ENCODE assay signal across 8 cellular contexts in genomic region chr5:116573279-116573616, GRCh38. TPM values are rescaled to one million over a fixed set of nuclear protein-coding genes. Genes with fewer than 3 reads are reported as not detected.
DNase-seq lines count a peak whose midpoint lies in the region; ATAC-seq, FAIRE-seq and TF ChIP-seq lines count a peak whose summit lies in the region.

No MANE protein-coding gene starts in this region.

- H3K4me2 ChIP-seq in Karpas-422 (ENCODE audit: low read depth, low read length, poor library complexity, severe bottlenecking): no peak overlapping the region

- peaks cover 28% of the 10 kb centered on the region for H3K27me3 ChIP-seq in gastroesophageal sphincter
- H3K27me3 ChIP-seq in ovary: no peaks in the 10 kb centered on the region
- H3K27me3 ChIP-seq in Karpas-422 (ENCODE audit: low read length): no peaks in the 10 kb centered on the region

- H4K20me1 ChIP-seq in Karpas-422 (ENCODE audit: insufficient read depth, low read depth, low read length): peaks cover 7% of the 10 kb centered on the region; the same call in 1 of the 2 replicates

- ATAC-seq in gastroesophageal sphincter: peak; percentile 2

- H3K4me1 ChIP-seq in gastroesophageal sphincter (peaks cover 0 to 54% (median 5%) of the 10 kb centered on the region in 3 donors), ovary (ENCODE audit: insufficient read depth) (peaks cover 2% of the 10 kb centered on the region), Karpas-422 (ENCODE audit: low read length) (peaks cover 55% of the 10 kb centered on the region)

- H3K36me3 ChIP-seq in gastroesophageal sphincter (no peaks in the 10 kb centered on the region), ovary (no peaks in the 10 kb centered on the region), Karpas-422 (ENCODE audit: insufficient read depth, low read length) (no peaks in the 10 kb centered on the region)

- TF ChIP-seq EP300 in gastroesophageal sphincter (IDR thresholded peaks at IDR 0.05) (no peak), ovary (IDR thresholded peaks at IDR 0.05) (no peak)

- FAIRE-seq in H54 (lab: Jason Lieb, UNC): no peak

- TF ChIP-seq CTCF in gastroesophageal sphincter (IDR thresholded peaks at IDR 0.05): no peak
- TF ChIP-seq CTCF in ovary (IDR thresholded peaks at IDR 0.05): no peak

- H3K9ac ChIP-seq in Karpas-422 (ENCODE audit: low read length): no peak overlapping the region

- no CpG with 5 or more reads among the region's 30 CpGs for WGBS in gastroesophageal sphincter (ENCODE audit: low coverage in 1 of 2), 2 donors
- 0 to 1% (median 1%) methylated on average over 15 to 30 of the region's 30 CpGs for WGBS in ovary, 3 donors

- H2AFZ ChIP-seq in Karpas-422 (ENCODE audit: low read length): no peak overlapping the region

- H3K9me2 ChIP-seq in Karpas-422 (replicated peaks; ENCODE audit: insufficient read depth, low read length): no peaks in the 10 kb centered on the region

- H3K4me3 ChIP-seq in gastroesophageal sphincter (peak overlapping the region; percentile 63 to 78), ovary (peak overlapping the region; percentile 71), Karpas-422 (ENCODE audit: low read length) (no peak overlapping the region)

- intact Hi-C loops in ovary (cut with DNase I): no loop called here

- H3K79me2 ChIP-seq in Karpas-422 (ENCODE audit: low read length): no peaks in the 10 kb centered on the region

- H3K27ac ChIP-seq in gastroesophageal sphincter (peak overlapping the region in 3 of 4 donors; percentile 34 to 81 (median 80)), ovary (peak overlapping the region in 1 of 2 donors; percentile 88), Karpas-422 (ENCODE audit: low read length) (no peak overlapping the region)

- H3K9me3 ChIP-seq in gastroesophageal sphincter: no peaks in the 10 kb centered on the region
- no peaks in the 10 kb centered on the region for H3K9me3 ChIP-seq in ovary
- no peaks in the 10 kb centered on the region for H3K9me3 ChIP-seq in Karpas-422 (ENCODE audit: low read length)

- TF ChIP-seq POLR2A in gastroesophageal sphincter (IDR thresholded peaks at IDR 0.05) (no peak), ovary (IDR thresholded peaks at IDR 0.05) (no peak), H54 (IDR thresholded peaks at IDR 0.05; ENCODE audit: low read depth, low read length) (no peak)

- DNase-seq in NCI-H1417 (lab: John Stamatoyannopoulos, UW) (peak in 2 of 3 experiments; percentile 75 to 79), NCI-H1417 treated with DMSO at 0.1 percent for 48 hours (lab: John Stamatoyannopoulos, UW) (no peak), SW480 (ENCODE audit: low spot score) (peak; percentile 34), ovary (peak in 3 of 5 donors; percentile 46 to 68 (median 51)), Karpas-422 (no peak), H54 (ENCODE audit: insufficient read length, low spot score) (no peak), NOMO-1 treated with dmso at 0.1 percent for 144 hours (lab: John Stamatoyannopoulos, UW; ENCODE audit: unreplicated experiment) (no peak)

RNA-seq across cellular contexts. Expression of gene SEMA6A, which starts 1.4 kb away (rescaled TPM):
- total RNA-seq in gastroesophageal sphincter (10 to 100 TPM; 10.9 to 19.8 (median 17.8) TPM), ovary (10 to 100 TPM in 5 of 7 donors, 1 to 10 TPM in 2; 5.7 to 57.1 (median 31.0) TPM)
- 10 to 100 TPM in 1 of 2 donors, 1 to 10 TPM in 1; 7.5 to 26.3 TPM for polyA plus RNA-seq in ovary
- total RNA-seq in Karpas-422 (2014; rRNA removed; shearing (Covaris generic); ENCODE audit: low replicate concordance): not detected in 2 replicates

Comparison
In these comparisons a context has a peak if more than half of its experiments do, and no peak if none do; other contexts are left out.
1. DNase-seq: peak in NCI-H1417 (2 of 3), SW480 (single experiment) and ovary (3 of 5); none in NCI-H1417 treated with DMSO at 0.1 percent for 48 hours (single experiment), Karpas-422 (single experiment), H54 (single experiment) and NOMO-1 treated with dmso at 0.1 percent for 144 hours (single experiment).